7 cellular contexts compared by ENCODE assay signal in the genomic region with DNA sequence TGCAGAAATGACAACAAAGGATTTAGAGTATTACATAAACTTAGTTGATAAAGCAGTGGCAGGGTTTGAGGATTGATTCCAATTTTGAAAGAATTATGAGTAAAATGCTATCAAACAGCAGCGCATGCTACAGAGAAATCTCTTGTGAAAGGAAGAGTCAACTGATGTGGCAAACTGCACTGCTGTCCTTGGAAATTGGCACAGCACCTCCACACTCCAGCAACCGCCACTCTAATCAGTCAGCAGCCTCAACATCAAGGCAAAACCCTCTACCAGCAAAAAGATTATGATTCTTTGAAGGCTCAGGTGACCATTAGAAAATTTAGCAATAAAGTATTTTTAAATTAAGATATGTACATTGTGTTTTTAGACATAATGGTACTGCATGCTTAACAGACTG.
"Had no signal": no experiment of that assay in that cellular context is flagged by ENCODE, and none has a peak within 500 bp of the region (broad histone marks: within the 10 kb centered on the region; RNA-seq: fewer than 3 reads in every experiment).

No MANE protein-coding gene starts in this region.

- H3K27me3 Mint-ChIP-seq: IgD-negative memory B cell had no signal

- H3K4me3 ChIP-seq: GM23338 had no signal

- H3K27ac Mint-ChIP-seq: GM23338, H9, IgD-negative memory B cell had no signal

- ATAC-seq: GM23338, HepG2 had no signal

- DNase-seq: H9, HCEC 1CT, KBM-7 had no signal

- H3K4me3 Mint-ChIP-seq: GM23338, H9 had no signal

- H3K9me3 Mint-ChIP-seq: GM23338, H9 had no signal

- H3K4me2 ChIP-seq: GM23338 had no signal

- H3K27ac ChIP-seq: HL-60 had no signal
